21 cellular contexts compared by ENCODE assay signal in the genomic region with DNA sequence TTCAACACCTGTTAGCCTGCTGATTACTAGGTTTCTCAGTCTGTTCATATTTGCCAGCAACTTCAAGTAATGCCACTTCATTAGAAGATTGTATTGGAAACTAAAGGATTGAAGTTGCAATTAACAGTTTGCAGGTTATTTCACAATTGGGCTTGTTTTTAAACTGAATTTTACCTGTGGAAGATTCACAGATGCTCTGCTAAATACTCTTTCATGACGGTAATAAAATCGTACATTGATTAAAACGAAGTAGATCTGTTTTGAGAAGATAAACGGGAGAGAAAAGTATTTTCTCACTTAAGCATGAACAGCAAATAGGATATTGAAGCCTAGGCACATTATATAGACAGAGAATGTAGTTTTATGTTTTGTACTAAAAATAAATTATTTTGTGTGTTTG. TPM values are rescaled to one million over a fixed set of nuclear protein-coding genes. Genes with fewer than 3 reads are reported as not detected.
DNase-seq lines count a peak whose midpoint lies in the region; FAIRE-seq and TF ChIP-seq lines count a peak whose summit lies in the region.
"Had no signal": no experiment of that assay in that cellular context is flagged by ENCODE, and none has a peak within 500 bp of the region (broad histone marks: within the 10 kb centered on the region; RNA-seq: fewer than 3 reads in every experiment).

No MANE protein-coding gene starts in this region.

- H3K4me2 ChIP-seq in neural progenitor cell, result no peak overlapping the region

- FAIRE-seq in G401.6 (lab: Jason Lieb, UNC), result peak; percentile 68
- FAIRE-seq: GM12891, GM18507, HepG2 had no signal

- H3K27me3 ChIP-seq in neural progenitor cell, result peaks cover 42% of the 10 kb centered on the region

- no peak overlapping the region for H3K9ac ChIP-seq in neural progenitor cell
- H3K9ac ChIP-seq: BLaER1 had no signal

- no peak for TF ChIP-seq CTCF in brain (conservative IDR thresholded peaks at IDR 0.05)
- no peak for TF ChIP-seq CTCF in neural progenitor cell (IDR thresholded peaks at IDR 0.05)

- peaks cover 15% of the 10 kb centered on the region for H3K4me1 ChIP-seq in neural progenitor cell

- H3K36me3 ChIP-seq in neural progenitor cell, result no peaks in the 10 kb centered on the region
- H3K36me3 ChIP-seq: BLaER1 had no signal

- H2AFZ ChIP-seq in neural progenitor cell (replicated peaks), result no peak overlapping the region

- peaks cover 28% of the 10 kb centered on the region for H3K79me2 ChIP-seq in neural progenitor cell (ENCODE audit: low read depth)

- H4K20me1 ChIP-seq in neural progenitor cell (ENCODE audit: low read depth), result peaks cover 14% of the 10 kb centered on the region
- H4K20me1 ChIP-seq: BLaER1 had no signal

- H3K9me3 Mint-ChIP-seq in brain (peaks cover 0 to 4% (median 3%) of the 10 kb centered on the region in 5 experiments), neural progenitor cell (peaks cover 2% of the 10 kb centered on the region)
- H3K9me3 Mint-ChIP-seq: HFFc6; T-helper 1 cell treated with Interleukin-12 subunit alpha and Interleukin-12 subunit beta and Interleukin-4 antibody, amounts not matched to agents 30 μg/mL and 1 μg/mL, for 36 hours had no signal

- no peak overlapping the region for H3K4me3 ChIP-seq in neural progenitor cell
- H3K4me3 ChIP-seq: BLaER1 had no signal

- peaks cover under 1% of the 10 kb centered on the region for H3K36me3 Mint-ChIP-seq in brain
- H3K36me3 Mint-ChIP-seq in neural progenitor cell, result peaks cover 5% of the 10 kb centered on the region
- H3K36me3 Mint-ChIP-seq: CD8-positive, alpha-beta T cell had no signal

- DNase-seq in NCI-H69 (lab: John Stamatoyannopoulos, UW) (peak; percentile 50), neural progenitor cell (ENCODE audit: low spot score) (no peak), RPMI8226 (no peak), Kasumi-1 (lab: John Stamatoyannopoulos, UW) (no peak), posterior cingulate gyrus (no peak)
- DNase-seq: CD8-positive, alpha-beta T cell; GDM1; GOT3; HFFc6; Karpas-422; MM.1S; NCI-H1694; NCI-H526 treated with DMSO at 0.1 percent for 48 hours had no signal

- intact Hi-C loops in posterior cingulate gyrus (cut with DNase I), result no loop called here

- H3K4me1 Mint-ChIP-seq in brain (peaks cover 38% of the 10 kb centered on the region), neural progenitor cell (peaks cover 39% of the 10 kb centered on the region)

- H3K4me3 Mint-ChIP-seq in brain (peak overlapping the region; percentile 61 to 88 (median 78)), neural progenitor cell (peak overlapping the region; percentile 7)
- H3K4me3 Mint-ChIP-seq: T-helper 1 cell treated with Interleukin-12 subunit alpha and Interleukin-12 subunit beta and Interleukin-4 antibody, amounts not matched to agents 30 μg/mL and 1 μg/mL, for 36 hours had no signal

- H3K27ac Mint-ChIP-seq in brain (peak overlapping the region in 2 of 5 experiments; percentile 54 to 67), neural progenitor cell (no peak overlapping the region)
- H3K27ac Mint-ChIP-seq: CD8-positive, alpha-beta T cell; HFFc6; T-helper 1 cell treated with Interleukin-12 subunit alpha and Interleukin-12 subunit beta and Interleukin-4 antibody, amounts not matched to agents 30 μg/mL and 1 μg/mL, for 36 hours had no signal

- H3F3A ChIP-seq in neural progenitor cell (ENCODE audit: low read depth), result peaks cover 15% of the 10 kb centered on the region

- H3K27me3 Mint-ChIP-seq in brain (peaks cover 39% of the 10 kb centered on the region), neural progenitor cell (ENCODE audit: insufficient read depth, low read depth) (peaks cover 6% of the 10 kb centered on the region)

- no peaks in the 10 kb centered on the region for H3K9me3 ChIP-seq in neural progenitor cell (ENCODE audit: low read depth)

- no peak overlapping the region for H3K27ac ChIP-seq in neural progenitor cell
- H3K27ac ChIP-seq: BLaER1 had no signal

RNA-seq across cellular contexts. Expression of a gene that starts 1.6 kb away (rescaled TPM):
- 38.1 TPM for polyA plus RNA-seq in brain (ENCODE audit: insufficient read depth, low read depth, low replicate concordance)
- total RNA-seq in neural progenitor cell (ENCODE audit: low replicate concordance), result 10.3 and 15.3 TPM in 2 replicates
- total RNA-seq: CD8-positive, alpha-beta T cell; HepG2; Right ventricle myocardium inferior had no signal
- polyA plus RNA-seq: HepG2 had no signal
